In genomic region chr3:97872209-97873042, GRCh38 we compare ENCODE assay signal across 10 cellular contexts. TPM values are rescaled to one million over a fixed set of nuclear protein-coding genes. Genes with fewer than 3 reads are reported as not detected.
DNase-seq lines count a peak whose midpoint lies in the region; ATAC-seq and TF ChIP-seq lines count a peak whose summit lies in the region.
"Had no signal": no experiment of that assay in that cellular context is flagged by ENCODE, and none has a peak within 500 bp of the region (broad histone marks: within the 10 kb centered on the region; RNA-seq: fewer than 3 reads in every experiment).

No MANE protein-coding gene starts in this region.

- peak overlapping the region; percentile 86 for H3K27ac Mint-ChIP-seq in activated CD4-positive, alpha-beta T cell treated with anti-CD3 and anti-CD28 coated beads for 36 hours

- intact Hi-C loops in activated CD4-positive, alpha-beta T cell treated with anti-CD3 and anti-CD28 coated beads for 36 hours (cut with DNase I, micrococcal nuclease) = loop anchor here (1.0 to 2.0 kb wide), 2 partner anchors 52 to 57 kb away; no protein-coding TSS in a partner anchor

- no peaks in the 10 kb centered on the region for H3K9me3 Mint-ChIP-seq in activated CD4-positive, alpha-beta T cell treated with anti-CD3 and anti-CD28 coated beads for 36 hours (ENCODE audit: low read depth)

- POLR2A ChIA-PET in activated CD4-positive, alpha-beta T cell treated with anti-CD3 and anti-CD28 coated beads for 36 hours (lab: Charles Lee) = no interaction called here
- POLR2A ChIA-PET in HEK293T (lab: Yijun Ruan, JAX) = no interaction called here

- H3K27me3 Mint-ChIP-seq in activated CD4-positive, alpha-beta T cell treated with anti-CD3 and anti-CD28 coated beads for 36 hours = no peaks in the 10 kb centered on the region

- peak overlapping the region in 17 of 21 experiments; percentile 3 to 74 (median 51) for H3K27ac ChIP-seq in skin epidermis

- DNase-seq in EL (peak; percentile 94), HEK293T (ENCODE audit: extremely low spot score) (no peak), RPMI8226 (no peak)
- peak; percentile 57 for DNase-seq in activated CD4-positive, alpha-beta T cell treated with anti-CD3 and anti-CD28 coated beads for 36 hours
- DNase-seq: SHP77 treated with DMSO at 0.1 percent for 48 hours had no signal

- peak; percentile 93 for ATAC-seq in activated CD4-positive, alpha-beta T cell treated with anti-CD3 and anti-CD28 coated beads for 36 hours
- ATAC-seq in esophagus mucosa (peak; percentile 95), HG03354 (IDR thresholded peaks at IDR 0.05; ENCODE audit: poor library complexity, severe bottlenecking, unreplicated experiment) (no peak), HG03520 (IDR thresholded peaks at IDR 0.05; ENCODE audit: unreplicated experiment) (no peak)

- CTCF ChIA-PET in activated CD4-positive, alpha-beta T cell treated with anti-CD3 and anti-CD28 coated beads for 36 hours (lab: Charles Lee) = interaction anchor here (1.4 to 2.1 kb wide), 2 partner anchors 112 to 151 kb away, joined by 5 read pairs; no protein-coding TSS in a partner anchor
- CTCF ChIA-PET in HEK293T (lab: Yijun Ruan, JAX) = no interaction called here

- peaks cover 2% of the 10 kb centered on the region for H3K36me3 Mint-ChIP-seq in activated CD4-positive, alpha-beta T cell treated with anti-CD3 and anti-CD28 coated beads for 36 hours (ENCODE audit: low read depth)

- peak overlapping the region; percentile 28 for H3K4me3 Mint-ChIP-seq in activated CD4-positive, alpha-beta T cell treated with anti-CD3 and anti-CD28 coated beads for 36 hours
- H3K4me3 Mint-ChIP-seq: neural crest cell had no signal

- no peak overlapping the region for H3K4me3 ChIP-seq in skin epidermis

- peaks cover 22% of the 10 kb centered on the region for H3K4me1 Mint-ChIP-seq in activated CD4-positive, alpha-beta T cell treated with anti-CD3 and anti-CD28 coated beads for 36 hours
- H3K4me1 Mint-ChIP-seq: neural crest cell had no signal

TF ChIP-seq in HEK293T, 16 proteins besides CTCF, POLR2A, EP300 and RAD21:
- no peak for TF ChIP-seq ZNF384 (IDR thresholded peaks at IDR 0.05)

RNA-seq across cellular contexts. Expression of gene CRYBG3, which starts 50.6 kb away (rescaled TPM):
- 1 to 10 TPM; 4.2 to 4.9 TPM for total RNA-seq in activated CD4-positive, alpha-beta T cell treated with anti-CD3 and anti-CD28 coated beads for 36 hours
- 18.3 TPM for total RNA-seq in esophagus mucosa

Comparison
In these comparisons a context has a peak if more than half of its experiments do, and no peak if none do; other contexts are left out.
1. DNase-seq: peak in EL (single experiment) and activated CD4-positive, alpha-beta T cell treated with anti-CD3 and anti-CD28 coated beads for 36 hours (single experiment); none in HEK293T (single experiment) and RPMI8226 (single experiment).
2. ATAC-seq: peak in activated CD4-positive, alpha-beta T cell treated with anti-CD3 and anti-CD28 coated beads for 36 hours (single experiment) and esophagus mucosa (single experiment); none in HG03354 (single experiment) and HG03520 (single experiment).